Comparison of ENCODE assay signal across 11 cellular contexts in the genomic region with DNA sequence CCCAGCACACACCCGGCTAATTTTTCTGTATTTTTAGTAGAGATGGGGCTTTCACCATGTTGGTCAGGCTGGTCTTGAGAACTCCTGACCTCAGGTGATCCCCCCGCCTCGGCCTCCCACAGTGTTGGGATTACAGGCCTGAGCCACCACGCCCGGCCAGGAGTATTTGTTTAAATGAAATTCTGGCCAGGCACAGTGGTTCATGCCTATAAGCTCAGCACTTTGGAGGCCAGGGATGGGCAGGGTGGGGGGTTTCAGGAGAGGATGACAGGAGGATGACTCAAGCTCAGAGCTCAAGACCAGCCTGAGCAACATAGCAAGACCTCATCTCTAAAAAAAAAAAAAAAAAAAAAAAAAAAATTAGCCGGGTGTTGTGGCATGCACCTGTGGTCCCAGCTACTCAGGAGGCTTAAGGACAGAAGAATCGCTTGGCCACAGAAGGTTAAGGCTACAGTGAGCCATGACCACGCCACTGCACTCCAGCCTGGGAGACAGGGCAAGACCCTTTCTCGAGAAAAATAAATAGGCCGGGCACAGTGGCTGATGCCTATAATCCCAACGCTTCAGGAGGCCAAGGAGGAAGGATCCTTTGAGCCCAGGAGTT. TPM values are rescaled to one million over a fixed set of nuclear protein-coding genes. Genes with fewer than 3 reads are reported as not detected.
A peak's percentile ranks its signal among the peaks of the same experiment; 100 is the strongest.
DNase-seq lines count a peak whose midpoint lies in the region; ATAC-seq and TF ChIP-seq lines count a peak whose summit lies in the region.
"Had no signal": no experiment of that assay in that cellular context is flagged by ENCODE, and none has a peak within 500 bp of the region (broad histone marks: within the 10 kb centered on the region; RNA-seq: fewer than 3 reads in every experiment).

No MANE protein-coding gene starts in this region.

- no peaks in the 10 kb centered on the region for H3K9me3 Mint-ChIP-seq in activated T-helper 17 cell treated with anti-CD3 and anti-CD28 coated beads, Interleukin-2, amount 50 U/mL, for 72 hours
- H3K9me3 Mint-ChIP-seq: nephron had no signal

- 88% methylated on average over 11 of the region's 11 CpGs for WGBS in hepatocyte (ENCODE audit: low lambda C conversion rate, missing lambda C conversion rate)

- H3K36me3 ChIP-seq in hepatocyte (replicated peaks; ENCODE audit: insufficient read depth, low read depth) = no peaks in the 10 kb centered on the region

- no peak overlapping the region for H3K4me3 Mint-ChIP-seq in activated T-helper 17 cell treated with anti-CD3 and anti-CD28 coated beads, Interleukin-2, amount 50 U/mL, for 72 hours
- H3K4me3 Mint-ChIP-seq: nephron had no signal

- TF ChIP-seq CTCF in hepatocyte (IDR thresholded peaks at IDR 0.05; ENCODE audit: poor library complexity) = no peak

- no peaks in the 10 kb centered on the region for H3K27me3 ChIP-seq in hepatocyte

- H3K4me3 ChIP-seq in hepatocyte = no peak overlapping the region

- H3K79me2 ChIP-seq in hepatocyte = no peaks in the 10 kb centered on the region

- no peaks in the 10 kb centered on the region for H3K9me2 ChIP-seq in hepatocyte (replicated peaks; ENCODE audit: insufficient read depth)

- H3K9me3 ChIP-seq in hepatocyte (ENCODE audit: low read depth) = no peaks in the 10 kb centered on the region

- no peaks in the 10 kb centered on the region for H3K27me3 Mint-ChIP-seq in activated T-helper 17 cell treated with anti-CD3 and anti-CD28 coated beads, Interleukin-2, amount 50 U/mL, for 72 hours

- H3K4me2 ChIP-seq in hepatocyte = no peak overlapping the region

- peak; percentile 13 for DNase-seq in stimulated activated CD4-positive, alpha-beta T cell treated with anti-CD3 and anti-CD28 coated beads, Interleukin-15, amount 100 ng/mL, for 24 hours
- DNase-seq in stimulated activated CD4-positive, alpha-beta T cell treated with anti-CD3 and anti-CD28 coated beads, Interleukin-2, amount 100 ng/mL, for 48 hours = no peak
- DNase-seq in hepatocyte (ENCODE audit: low spot score) (peak; percentile 50), amygdala (lab: John Stamatoyannopoulos, UW) (no peak)
- DNase-seq in activated CD8-positive, alpha-beta memory T cell treated with anti-CD3 and anti-CD28 coated beads, Interleukin-2, amount 50 U/mL, for 48 hours = no peak
- DNase-seq: activated effector memory CD4-positive, alpha-beta T cell treated with anti-CD3 and anti-CD28 coated beads, Interleukin-2, amount 50 U/mL, for 16 hours had no signal

- H3K4me1 ChIP-seq in hepatocyte (ENCODE audit: insufficient read depth) = no peaks in the 10 kb centered on the region

- ATAC-seq in activated T-helper 17 cell treated with anti-CD3 and anti-CD28 coated beads, Interleukin-2, amount 50 U/mL, for 72 hours (replicated peaks) = peak; percentile 56
- ATAC-seq in HG03196 (IDR thresholded peaks at IDR 0.05; ENCODE audit: unreplicated experiment) (no peak), GM21515 (IDR thresholded peaks at IDR 0.05; ENCODE audit: unreplicated experiment) (no peak)

- H3K4me1 Mint-ChIP-seq in activated T-helper 17 cell treated with anti-CD3 and anti-CD28 coated beads, Interleukin-2, amount 50 U/mL, for 72 hours = no peaks in the 10 kb centered on the region
- H3K4me1 Mint-ChIP-seq: nephron had no signal

- H2AFZ ChIP-seq in hepatocyte = no peak overlapping the region

- no peaks in the 10 kb centered on the region for H4K20me1 ChIP-seq in hepatocyte (ENCODE audit: insufficient read depth, poor library complexity, severe bottlenecking)

- no peak overlapping the region for H3K27ac Mint-ChIP-seq in activated T-helper 17 cell treated with anti-CD3 and anti-CD28 coated beads, Interleukin-2, amount 50 U/mL, for 72 hours
- H3K27ac Mint-ChIP-seq: nephron had no signal

- H3K36me3 Mint-ChIP-seq in activated T-helper 17 cell treated with anti-CD3 and anti-CD28 coated beads, Interleukin-2, amount 50 U/mL, for 72 hours (ENCODE audit: low read depth) = peaks cover 24% of the 10 kb centered on the region

- no peak overlapping the region for H3K27ac ChIP-seq in hepatocyte
- H3K27ac ChIP-seq: VCaP had no signal

RNA-seq across cellular contexts. Expression of gene DHDH, which starts 8.2 kb away (rescaled TPM):
- 1 to 10 TPM; 1.2 to 3.8 TPM for total RNA-seq in activated T-helper 17 cell treated with anti-CD3 and anti-CD28 coated beads, Interleukin-2, amount 50 U/mL, for 72 hours
- 0.72 and 3.7 TPM in 2 replicates for total RNA-seq in hepatocyte
- polyA plus RNA-seq in hepatocyte = 1.5 and 2.9 TPM in 2 replicates

RNA-seq across cellular contexts. Expression of gene NUCB1, which starts 25.2 kb away (rescaled TPM):
- total RNA-seq in activated T-helper 17 cell treated with anti-CD3 and anti-CD28 coated beads, Interleukin-2, amount 50 U/mL, for 72 hours = 100 to 1,000 TPM; 158 to 184 TPM
- total RNA-seq in hepatocyte = 233 and 283 TPM in 2 replicates
- polyA plus RNA-seq in hepatocyte = 332 and 339 TPM in 2 replicates

RNA-seq across cellular contexts. Expression of gene TULP2, which starts 26.8 kb away (rescaled TPM):
- total RNA-seq in activated T-helper 17 cell treated with anti-CD3 and anti-CD28 coated beads, Interleukin-2, amount 50 U/mL, for 72 hours = not detected
- total RNA-seq in hepatocyte = not detected in 2 replicates
- polyA plus RNA-seq in hepatocyte = not detected in 2 replicates

RNA-seq across cellular contexts. Expression of gene BAX, which starts 29.3 kb away (rescaled TPM):
- 100 to 1,000 TPM; 286 to 464 TPM for total RNA-seq in activated T-helper 17 cell treated with anti-CD3 and anti-CD28 coated beads, Interleukin-2, amount 50 U/mL, for 72 hours
- 76.4 and 77.3 TPM in 2 replicates for total RNA-seq in hepatocyte
- polyA plus RNA-seq in hepatocyte = 106 and 116 TPM in 2 replicates

RNA-seq across cellular contexts. Expression of gene FTL, which starts 39.8 kb away (rescaled TPM):
- total RNA-seq in activated T-helper 17 cell treated with anti-CD3 and anti-CD28 coated beads, Interleukin-2, amount 50 U/mL, for 72 hours = 1,000 to 10,000 TPM; 1,320 to 1,710 TPM
- 8,878 and 9,969 TPM in 2 replicates for total RNA-seq in hepatocyte
- 13,723 and 15,987 TPM in 2 replicates for polyA plus RNA-seq in hepatocyte

Comparison
In these comparisons a context has a peak if more than half of its experiments do, and no peak if none do; other contexts are left out.
1. DNase-seq: peak in stimulated activated CD4-positive, alpha-beta T cell treated with anti-CD3 and anti-CD28 coated beads, Interleukin-15, amount 100 ng/mL, for 24 hours (single experiment) and hepatocyte (single experiment); none in stimulated activated CD4-positive, alpha-beta T cell treated with anti-CD3 and anti-CD28 coated beads, Interleukin-2, amount 100 ng/mL, for 48 hours (0 of 2), activated CD8-positive, alpha-beta memory T cell treated with anti-CD3 and anti-CD28 coated beads, Interleukin-2, amount 50 U/mL, for 48 hours (single experiment) and amygdala (0 of 56).